Comparison of ENCODE assay signal across 10 cellular contexts in genomic region chr9:107020040-107020530, GRCh38.
DNase-seq lines count a peak whose midpoint lies in the region; ATAC-seq lines count a peak whose summit lies in the region.
"Had no signal": no experiment of that assay in that cellular context is flagged by ENCODE, and none has a peak within 500 bp of the region (broad histone marks: within the 10 kb centered on the region; RNA-seq: fewer than 3 reads in every experiment).

No MANE protein-coding gene starts in this region.

- H3K36me3 Mint-ChIP-seq in activated CD4-positive, alpha-beta memory T cell treated with anti-CD3 and anti-CD28 coated beads, Interleukin-2, amount 10 ng/mL, durations not matched to agents 7 days and 5 days (ENCODE audit: low read depth): no peaks in the 10 kb centered on the region

- H3K27me3 Mint-ChIP-seq in activated CD4-positive, alpha-beta memory T cell treated with anti-CD3 and anti-CD28 coated beads, Interleukin-2, amount 10 ng/mL, durations not matched to agents 7 days and 5 days: no peaks in the 10 kb centered on the region
- H3K27me3 Mint-ChIP-seq: activated B cell treated with CpG ODN at 0.5 μM for 24 hours had no signal

- no peak for ATAC-seq in GM18511 (IDR thresholded peaks at IDR 0.05; ENCODE audit: unreplicated experiment)

- CTCF ChIA-PET in activated CD4-positive, alpha-beta memory T cell treated with anti-CD3 and anti-CD28 coated beads, Interleukin-2, amount 10 ng/mL, durations not matched to agents 7 days and 5 days (lab: Charles Lee): no interaction called here

- peaks cover 4% of the 10 kb centered on the region for H3K4me1 Mint-ChIP-seq in activated CD4-positive, alpha-beta memory T cell treated with anti-CD3 and anti-CD28 coated beads, Interleukin-2, amount 10 ng/mL, durations not matched to agents 7 days and 5 days

- H3K27ac Mint-ChIP-seq in activated CD4-positive, alpha-beta memory T cell treated with anti-CD3 and anti-CD28 coated beads, Interleukin-2, amount 10 ng/mL, durations not matched to agents 7 days and 5 days: no peak overlapping the region
- H3K27ac Mint-ChIP-seq: activated B cell treated with CpG ODN at 0.5 μM for 24 hours had no signal

- DNase-seq in ELR (ENCODE audit: low read depth): peak; percentile 90
- DNase-seq in HS-27A (ENCODE audit: low read depth): peak; percentile 23
- peak; percentile 91 for DNase-seq in dedifferentiated amniotic fluid mesenchymal stem cell (ENCODE audit: extremely low spot score)
- DNase-seq in non-pigmented ciliary epithelial cell (ENCODE audit: low read depth): peak; percentile 90
- DNase-seq in NCI-H1436 (lab: John Stamatoyannopoulos, UW): no peak
- no peak for DNase-seq in activated CD4-positive, alpha-beta memory T cell treated with anti-CD3 and anti-CD28 coated beads, Interleukin-2, amount 10 ng/mL, durations not matched to agents 7 days and 5 days
- DNase-seq in NCI-H774 (lab: John Stamatoyannopoulos, UW): no peak
- DNase-seq: activated B cell treated with CpG ODN at 0.5 μM for 24 hours, small intestine had no signal

- peaks cover 4% of the 10 kb centered on the region for H3K9me3 Mint-ChIP-seq in activated CD4-positive, alpha-beta memory T cell treated with anti-CD3 and anti-CD28 coated beads, Interleukin-2, amount 10 ng/mL, durations not matched to agents 7 days and 5 days

- H3K4me3 Mint-ChIP-seq in activated CD4-positive, alpha-beta memory T cell treated with anti-CD3 and anti-CD28 coated beads, Interleukin-2, amount 10 ng/mL, durations not matched to agents 7 days and 5 days: no peak overlapping the region
- H3K4me3 Mint-ChIP-seq: activated B cell treated with CpG ODN at 0.5 μM for 24 hours had no signal

- POLR2A ChIA-PET in activated CD4-positive, alpha-beta memory T cell treated with anti-CD3 and anti-CD28 coated beads, Interleukin-2, amount 10 ng/mL, durations not matched to agents 7 days and 5 days (lab: Charles Lee): no interaction called here

Comparison
In these comparisons a context has a peak if more than half of its experiments do, and no peak if none do; other contexts are left out.
1. DNase-seq: peak in ELR (single experiment), HS-27A (single experiment), dedifferentiated amniotic fluid mesenchymal stem cell (single experiment) and non-pigmented ciliary epithelial cell (single experiment); none in NCI-H1436 (single experiment), activated CD4-positive, alpha-beta memory T cell treated with anti-CD3 and anti-CD28 coated beads, Interleukin-2, amount 10 ng/mL, durations not matched to agents 7 days and 5 days (single experiment) and NCI-H774 (single experiment).